Comparison of ENCODE assay signal across 11 cellular contexts in genomic region chr4:74175379-74175778, GRCh38.
"Had no signal": no experiment of that assay in that cellular context is flagged by ENCODE, and none has a peak within 500 bp of the region (broad histone marks: within the 10 kb centered on the region; RNA-seq: fewer than 3 reads in every experiment).

No MANE protein-coding gene starts in this region.

- FAIRE-seq: H1, H54 had no signal

- H3K9me3 ChIP-seq: HAP-1 had no signal

- ATAC-seq: GM23338, HCT116 had no signal

- H3K4me1 ChIP-seq: HAP-1 had no signal

- DNase-seq: GM23248, GOT3, H7, H9, HCEC 1CT, HFFc6 had no signal

- H3K9ac ChIP-seq: GM23248 had no signal

- H3K4me3 ChIP-seq: GM23248, GM23338, HAP-1 had no signal

- H3K4me2 ChIP-seq: GM23338 had no signal

- H3K36me3 ChIP-seq: HAP-1 had no signal

- H2AFZ ChIP-seq: GM23248, GM23338 had no signal

- H3K27ac ChIP-seq: GM23248 had no signal
